Comparison of ENCODE assay signal across 8 cellular contexts in genomic region chr9:78031271-78031825, GRCh38. TPM values are rescaled to one million over a fixed set of nuclear protein-coding genes. Genes with fewer than 3 reads are reported as not detected.
DNase-seq lines count a peak whose midpoint lies in the region; ATAC-seq and TF ChIP-seq lines count a peak whose summit lies in the region.

Gene GNAQ, minus strand, starts transcription at chr9:78031811. Its CDS starts 576 bp downstream, at chr9:78031235.

- no peak for DNase-seq in A172 (ENCODE audit: low spot score)
- DNase-seq in H4 (ENCODE audit: low spot score): no peak
- peak; percentile 46 for DNase-seq in activated CD8-positive, alpha-beta T cell treated with anti-CD3 and anti-CD28 coated beads for 36 hours
- DNase-seq in type B pancreatic cell (ENCODE audit: extremely low spot score, unreplicated experiment): peak; percentile 76
- DNase-seq in SIG-M5 treated with dmso at 0.1 percent for 504 hours (lab: John Stamatoyannopoulos, UW; ENCODE audit: unreplicated experiment): no peak

- peaks cover 7% of the 10 kb centered on the region for H3K36me3 Mint-ChIP-seq in activated CD8-positive, alpha-beta T cell treated with anti-CD3 and anti-CD28 coated beads for 36 hours (ENCODE audit: low read depth)
- H3K36me3 Mint-ChIP-seq in type B pancreatic cell: peaks cover 4% of the 10 kb centered on the region

- TF ChIP-seq CTCF in activated CD8-positive, alpha-beta T cell treated with anti-CD3 and anti-CD28 coated beads for 36 hours (IDR thresholded peaks at IDR 0.05): no peak
- no peak for TF ChIP-seq CTCF in type B pancreatic cell (conservative IDR thresholded peaks at IDR 0.05)

- peaks cover 43% of the 10 kb centered on the region for H3K4me1 ChIP-seq in muscle layer of colon (ENCODE audit: insufficient read depth, low read length)

- H3K27ac ChIP-seq in muscle layer of colon (ENCODE audit: low read depth, low read length): peak within 1 kb of the TSS; percentile 82

- H3K4me3 Mint-ChIP-seq in activated CD8-positive, alpha-beta T cell treated with anti-CD3 and anti-CD28 coated beads for 36 hours: peak within 1 kb of the TSS; percentile 94
- peak within 1 kb of the TSS; percentile 94 for H3K4me3 Mint-ChIP-seq in type B pancreatic cell

- CTCF ChIA-PET in activated CD8-positive, alpha-beta T cell treated with anti-CD3 and anti-CD28 coated beads for 36 hours (lab: Charles Lee): interaction anchor here (0.7 to 1.2 kb wide), 3 partner anchors 54 to 575 kb away, joined by 3 to 4 read pairs (median 4); no protein-coding TSS in a partner anchor

- peaks cover 7% of the 10 kb centered on the region for H3K27me3 Mint-ChIP-seq in activated CD8-positive, alpha-beta T cell treated with anti-CD3 and anti-CD28 coated beads for 36 hours
- H3K27me3 Mint-ChIP-seq in type B pancreatic cell: no peaks in the 10 kb centered on the region

- H3K36me3 ChIP-seq in muscle layer of colon (ENCODE audit: insufficient read depth, low read length): no peaks in the 10 kb centered on the region

- ATAC-seq in activated CD8-positive, alpha-beta T cell treated with anti-CD3 and anti-CD28 coated beads for 36 hours: peak; percentile 34
- ATAC-seq in esophagus mucosa (no peak), GM18858 (IDR thresholded peaks at IDR 0.05; ENCODE audit: unreplicated experiment) (no peak)

- intact Hi-C loops in activated CD8-positive, alpha-beta T cell treated with anti-CD3 and anti-CD28 coated beads for 36 hours (cut with micrococcal nuclease): loop anchor here (5.0 kb wide), 1 partner anchor 854 kb away; the partner anchor contains the start of gene VPS13A

- H3K9me3 Mint-ChIP-seq in activated CD8-positive, alpha-beta T cell treated with anti-CD3 and anti-CD28 coated beads for 36 hours: no peaks in the 10 kb centered on the region
- H3K9me3 Mint-ChIP-seq in type B pancreatic cell: no peaks in the 10 kb centered on the region

- H3K9me3 ChIP-seq in muscle layer of colon (ENCODE audit: low read length): no peaks in the 10 kb centered on the region

- peaks cover 36% of the 10 kb centered on the region for H3K4me1 Mint-ChIP-seq in activated CD8-positive, alpha-beta T cell treated with anti-CD3 and anti-CD28 coated beads for 36 hours (ENCODE audit: low read depth)
- peaks cover 40% of the 10 kb centered on the region for H3K4me1 Mint-ChIP-seq in type B pancreatic cell (ENCODE audit: unreplicated experiment)

- peak within 1 kb of the TSS; percentile 88 for H3K27ac Mint-ChIP-seq in activated CD8-positive, alpha-beta T cell treated with anti-CD3 and anti-CD28 coated beads for 36 hours
- H3K27ac Mint-ChIP-seq in type B pancreatic cell: peak within 1 kb of the TSS; percentile 93

- no peaks in the 10 kb centered on the region for H3K27me3 ChIP-seq in muscle layer of colon (ENCODE audit: control insufficient read depth in 1 of 2, insufficient read depth in 2 of 2, low read length in 2 of 2)

- POLR2A ChIA-PET in activated CD8-positive, alpha-beta T cell treated with anti-CD3 and anti-CD28 coated beads for 36 hours (lab: Charles Lee): interaction anchor here (0.6 to 1.2 kb wide), 4 partner anchors 38 to 138 kb away, joined by 3 to 9 read pairs (median 3); no protein-coding TSS in a partner anchor

- peak within 1 kb of the TSS; percentile 63 to 92 for H3K4me3 ChIP-seq in muscle layer of colon (ENCODE audit: low read depth in 1 of 2, low read length in 2 of 2)

- peak within 1 kb of the TSS; percentile 85 for H3K9ac ChIP-seq in muscle layer of colon (ENCODE audit: low read length)

RNA-seq across cellular contexts. Expression of gene GNAQ, which starts in this region (rescaled TPM):
- 38.4 and 42.0 TPM in 2 replicates for total RNA-seq in A172 (2014; rRNA removed; shearing (Covaris generic))
- total RNA-seq in H4 (2014; rRNA removed; shearing (Covaris generic)): 17.5 and 20.6 TPM in 2 replicates
- 10 to 100 TPM; 17.8 to 18.1 TPM for total RNA-seq in activated CD8-positive, alpha-beta T cell treated with anti-CD3 and anti-CD28 coated beads for 36 hours
- 28.8 TPM for total RNA-seq in esophagus mucosa
- 46.7 and 52.1 TPM in 2 replicates for total RNA-seq in type B pancreatic cell (ENCODE audit: low replicate concordance)

Comparison
In these comparisons a context has a peak if more than half of its experiments do, and no peak if none do; other contexts are left out.
1. DNase-seq: peak in activated CD8-positive, alpha-beta T cell treated with anti-CD3 and anti-CD28 coated beads for 36 hours (single experiment) and type B pancreatic cell (single experiment); none in A172 (single experiment), H4 (single experiment) and SIG-M5 treated with dmso at 0.1 percent for 504 hours (single experiment).